In genomic region chr10:113126506-113127192, GRCh38 we compare ENCODE assay signal across 7 cellular contexts.
A peak's percentile ranks its signal among the peaks of the same experiment; 100 is the strongest.
DNase-seq lines count a peak whose midpoint lies in the region; ATAC-seq, FAIRE-seq and TF ChIP-seq lines count a peak whose summit lies in the region.

No MANE protein-coding gene starts in this region.

- no peaks in the 10 kb centered on the region for H3K27me3 ChIP-seq in HepG2 (ENCODE audit: control insufficient read depth in 1 of 2, insufficient read depth in 2 of 2, low read length in 2 of 2)

- TF ChIP-seq RAD21 in HepG2 (CRISPR knock-in tag; IDR thresholded peaks at IDR 0.05), result peak; percentile 84

- H2AFZ ChIP-seq in HepG2 (ENCODE audit: low read length), result no peak overlapping the region

- peak; percentile 99 for ATAC-seq in HepG2

- H3K79me2 ChIP-seq in HepG2 (ENCODE audit: insufficient read depth, low read length), result peaks cover 34% of the 10 kb centered on the region

- CTCF ChIA-PET in HepG2 (lab: Yijun Ruan, JAX; ENCODE audit: low intra/inter-chr PET ratio, low total read pairs), result no interaction called here

- peaks cover 34% of the 10 kb centered on the region for H4K20me1 ChIP-seq in HepG2 (ENCODE audit: insufficient read depth, low read length)

- POLR2A ChIA-PET in HepG2 (lab: Yijun Ruan, JAX), result no interaction called here

- no peak overlapping the region for H3K27ac ChIP-seq in HepG2 (ENCODE audit: extremely low read length, insufficient read depth, low read length)

- no TSS peak for BruUV-seq in HepG2 (replicated peaks; lab: Mats Ljungman, UMichigan)

- H3K4me3 Mint-ChIP-seq in dendritic cell treated with granulocyte-macrophage colony-stimulating factor and Interleukin-4, amounts not matched to agents 40 ng/mL and 50 ng/mL, for 4 days, result peak overlapping the region; percentile 35

- H3K27me3 Mint-ChIP-seq in dendritic cell treated with granulocyte-macrophage colony-stimulating factor and Interleukin-4, amounts not matched to agents 40 ng/mL and 50 ng/mL, for 4 days, result peaks cover 73% of the 10 kb centered on the region

- no peaks in the 10 kb centered on the region for H3K9me3 Mint-ChIP-seq in dendritic cell treated with granulocyte-macrophage colony-stimulating factor and Interleukin-4, amounts not matched to agents 40 ng/mL and 50 ng/mL, for 4 days

- intact Hi-C loops in dendritic cell treated with granulocyte-macrophage colony-stimulating factor and Interleukin-4, amounts not matched to agents 40 ng/mL and 50 ng/mL, for 4 days (cut with micrococcal nuclease), result loop anchor here (5.0 kb wide), 2 partner anchors 404 to 559 kb away; no protein-coding TSS in a partner anchor
- intact Hi-C loops in HepG2 (cut with micrococcal nuclease; ENCODE audit: unreplicated experiment), result loop anchor here (10.0 kb wide), 1 partner anchor 258 kb away; no protein-coding TSS in a partner anchor

- H3K36me3 ChIP-seq in HepG2 (replicated peaks in 1 of 2; ENCODE audit: control insufficient read depth in 1 of 2, insufficient read depth in 2 of 2, low read length in 2 of 2), result peaks cover 0 to 3% of the 10 kb centered on the region in 2 experiments; a peak in 2 of 5 replicates

- no peak overlapping the region for H3K9ac ChIP-seq in HepG2 (ENCODE audit: insufficient read depth, low read depth, low read length)

- H3K4me3 ChIP-seq in HepG2 (replicated peaks in 1 of 3; ENCODE audit: insufficient read depth in 1 of 3, low read depth in 2 of 3, low read length in 3 of 3), result peak overlapping the region in 1 of 3 experiments; percentile 19; a peak in 1 of 6 replicates

- no peak for TF ChIP-seq EP300 in HepG2 (IDR thresholded peaks at IDR 0.05; ENCODE audit: low read depth in 2 of 2, low read length in 2 of 2)
- TF ChIP-seq EP300 in HepG2 (CRISPR knock-in tag; IDR thresholded peaks at IDR 0.05; ENCODE audit: borderline replicate concordance), result no peak

- peaks cover 31% of the 10 kb centered on the region for H3K4me1 ChIP-seq in HepG2 (ENCODE audit: insufficient read depth, low read length)

- in situ Hi-C loops in GM13976 (cut with MboI; ENCODE audit: low sequenced_read_pairs, unreplicated experiment), result no loop called here
- in situ Hi-C loops in HepG2 (cut with HindIII; ENCODE audit: extremely low pct_ligation_motif_present, low pct_unique_long_range_greater_than_20kb), result no loop called here

- TF ChIP-seq CTCF in GM13976 (IDR thresholded peaks at IDR 0.05; ENCODE audit: borderline replicate concordance, control extremely low read depth, extremely low read depth, insufficient read depth, missing control alignments) (no peak), HepG2 (CRISPR knock-in tag; IDR thresholded peaks at IDR 0.05) (peak; percentile 49)

- peak overlapping the region; percentile 43 for H3K4me2 ChIP-seq in HepG2 (ENCODE audit: low read depth, low read length)

- H3K9me3 ChIP-seq in HepG2 (ENCODE audit: low read length), result no peaks in the 10 kb centered on the region

- whole genome bisulfite sequencing in HepG2 (ENCODE audit: low lambda C conversion rate), result 72% methylated on average over 28 of the region's 50 CpGs

- H3K27ac Mint-ChIP-seq in dendritic cell treated with granulocyte-macrophage colony-stimulating factor and Interleukin-4, amounts not matched to agents 40 ng/mL and 50 ng/mL, for 4 days, result no peak overlapping the region

- no peak for TF ChIP-seq POLR2A in HepG2 (IDR thresholded peaks at IDR 0.05; ENCODE audit: insufficient read depth in 1 of 2, low read depth in 2 of 2, low read length in 2 of 2)

- peak; percentile 45 for DNase-seq in GM13976 (ENCODE audit: low spot score)
- peak; percentile 6 for DNase-seq in NCI-H2029 treated with DMSO at 0.1 percent for 48 hours (lab: John Stamatoyannopoulos, UW)
- peak; percentile 63 for DNase-seq in activated CD4-positive, alpha-beta T cell treated with anti-CD3 and anti-CD28 coated beads for 48 hours
- DNase-seq in HepG2 (ENCODE audit: low spot score), result peak; percentile 15
- peak; percentile 43 for DNase-seq in stimulated activated CD4-positive, alpha-beta T cell treated with anti-CD3 and anti-CD28 coated beads, Interleukin-1b, Interleukin-23, amount 100 ng/mL, for 48 hours
- DNase-seq in KG1 (lab: John Stamatoyannopoulos, UW), result no peak

- no peaks in the 10 kb centered on the region for H3K36me3 Mint-ChIP-seq in dendritic cell treated with granulocyte-macrophage colony-stimulating factor and Interleukin-4, amounts not matched to agents 40 ng/mL and 50 ng/mL, for 4 days (ENCODE audit: low read depth)

- FAIRE-seq in HepG2 (lab: Jason Lieb, UNC), result no peak

- H3K4me1 Mint-ChIP-seq in dendritic cell treated with granulocyte-macrophage colony-stimulating factor and Interleukin-4, amounts not matched to agents 40 ng/mL and 50 ng/mL, for 4 days (ENCODE audit: low read depth), result peaks cover 12% of the 10 kb centered on the region

TF ChIP-seq in HepG2, 621 proteins besides CTCF, POLR2A, EP300 and RAD21 (continues in another document):
- no peak for TF ChIP-seq SP5 (CRISPR knock-in tag; IDR thresholded peaks at IDR 0.05; ENCODE audit: borderline replicate concordance, low read depth)
- TF ChIP-seq HBP1 (CRISPR knock-in tag; IDR thresholded peaks at IDR 0.05; ENCODE audit: low read depth), result no peak
- no peak for TF ChIP-seq ZNF737 (CRISPR knock-in tag; IDR thresholded peaks at IDR 0.05; ENCODE audit: borderline replicate concordance)
- TF ChIP-seq ASH2L (IDR thresholded peaks at IDR 0.05; ENCODE audit: insufficient read length, low read depth, low read length), result peak; percentile 31
- no peak for TF ChIP-seq HOXA9 (CRISPR knock-in tag; IDR thresholded peaks at IDR 0.05; ENCODE audit: borderline replicate concordance)
- TF ChIP-seq ZSCAN20 (CRISPR knock-in tag; IDR thresholded peaks at IDR 0.05; ENCODE audit: borderline replicate concordance), result no peak
- no peak for TF ChIP-seq AGO2 (optimal IDR thresholded peaks at IDR 0.05; ENCODE audit: low read depth, low read length)
- no peak for TF ChIP-seq RNF2 (conservative IDR thresholded peaks at IDR 0.05; ENCODE audit: low read depth)
- no peak for TF ChIP-seq ETS1 (CRISPR knock-in tag; IDR thresholded peaks at IDR 0.05)
- no peak for TF ChIP-seq CEBPG (CRISPR knock-in tag; IDR thresholded peaks at IDR 0.05)
- peak; percentile 25; the same call in 1 of the 2 replicates for TF ChIP-seq ZNF687 (CRISPR knock-in tag; IDR thresholded peaks at IDR 0.05)
- no peak for TF ChIP-seq SIX4 (CRISPR knock-in tag; IDR thresholded peaks at IDR 0.05)
- no peak for TF ChIP-seq ZNF597 (CRISPR knock-in tag; IDR thresholded peaks at IDR 0.05)
